ENCODE assay signal across 19 cellular contexts in genomic region chr4:8710946-8711345, GRCh38.
DNase-seq lines count a peak whose midpoint lies in the region; ATAC-seq and TF ChIP-seq lines count a peak whose summit lies in the region.
"Had no signal": no experiment of that assay in that cellular context is flagged by ENCODE, and none has a peak within 500 bp of the region (broad histone marks: within the 10 kb centered on the region; RNA-seq: fewer than 3 reads in every experiment).

No MANE protein-coding gene starts in this region.

- no peak overlapping the region for H2AFZ ChIP-seq in neuronal stem cell (ENCODE audit: low read length)
- H2AFZ ChIP-seq: GM23338 had no signal

- H3K36me3 ChIP-seq in neuronal stem cell (replicated peaks in 1 of 2; ENCODE audit: control insufficient read depth in 2 of 2, insufficient read depth in 2 of 2, low read length in 2 of 2), result no peaks in the 10 kb centered on the region

- no peak overlapping the region for H3K4me3 Mint-ChIP-seq in activated naive CD4-positive, alpha-beta T cell treated with anti-CD3 and anti-CD28 coated beads, Interleukin-2, amount 10 ng/mL, durations not matched to agents 7 days and 5 days
- no peak overlapping the region for H3K4me3 Mint-ChIP-seq in activated naive CD4-positive, alpha-beta T cell treated with anti-CD3 and anti-CD28 coated beads for 36 hours
- H3K4me3 Mint-ChIP-seq in activated B cell treated with CpG ODN at 0.5 μM for 24 hours (no peak overlapping the region), type B pancreatic cell (no peak overlapping the region), MCF 10A (ENCODE audit: unreplicated experiment) (no peak overlapping the region)
- H3K4me3 Mint-ChIP-seq: GM23338 had no signal

- no peak overlapping the region for H3K4me2 ChIP-seq in neuronal stem cell (ENCODE audit: insufficient read depth, low read length, poor library complexity, severe bottlenecking)
- H3K4me2 ChIP-seq: GM23338 had no signal

- ATAC-seq in activated B cell treated with CpG ODN at 0.5 μM for 24 hours (ENCODE audit: low read depth) (no peak), HG03571 (IDR thresholded peaks at IDR 0.05; ENCODE audit: unreplicated experiment) (no peak)
- ATAC-seq: GM23338 had no signal

- intact Hi-C loops in activated naive CD4-positive, alpha-beta T cell treated with anti-CD3 and anti-CD28 coated beads for 36 hours (cut with micrococcal nuclease), result no loop called here
- intact Hi-C loops in activated B cell treated with CpG ODN at 0.5 μM for 24 hours (cut with micrococcal nuclease) (no loop called here), MCF 10A (cut with micrococcal nuclease) (no loop called here)

- no peaks in the 10 kb centered on the region for H3K9me3 ChIP-seq in neuronal stem cell (replicated peaks in 1 of 2; ENCODE audit: control insufficient read depth in 2 of 2, insufficient read depth in 1 of 2, low read depth in 1 of 2, low read length in 2 of 2)

- no peak overlapping the region for H2BK12ac ChIP-seq in neuronal stem cell (ENCODE audit: low read length)

- peaks cover 21% of the 10 kb centered on the region for H3K9me3 Mint-ChIP-seq in activated naive CD4-positive, alpha-beta T cell treated with anti-CD3 and anti-CD28 coated beads, Interleukin-2, amount 10 ng/mL, durations not matched to agents 7 days and 5 days
- peaks cover 14% of the 10 kb centered on the region for H3K9me3 Mint-ChIP-seq in activated naive CD4-positive, alpha-beta T cell treated with anti-CD3 and anti-CD28 coated beads for 36 hours
- H3K9me3 Mint-ChIP-seq in activated B cell treated with CpG ODN at 0.5 μM for 24 hours (peaks cover 22% of the 10 kb centered on the region), type B pancreatic cell (peaks cover 14% of the 10 kb centered on the region), MCF 10A (ENCODE audit: unreplicated experiment) (peaks cover 16% of the 10 kb centered on the region)

- DNase-seq in activated naive CD4-positive, alpha-beta T cell treated with anti-CD3 and anti-CD28 coated beads, Interleukin-2, amount 10 ng/mL, durations not matched to agents 7 days and 5 days, result peak; percentile 3
- no peak for DNase-seq in activated naive CD4-positive, alpha-beta T cell treated with anti-CD3 and anti-CD28 coated beads for 36 hours
- peak; percentile 1 for DNase-seq in activated B cell treated with CpG ODN at 0.5 μM for 24 hours
- DNase-seq in neuronal stem cell (ENCODE audit: low spot score), result no peak
- DNase-seq in type B pancreatic cell (ENCODE audit: extremely low spot score, unreplicated experiment), result peak; percentile 58
- no peak for DNase-seq in MCF 10A (ENCODE audit: unreplicated experiment)
- no peak for DNase-seq in COLO829 (ENCODE audit: low spot score)
- DNase-seq: C1 segment of cervical spinal cord, COR-L47, KBM-7, NCI-H1436, NCI-H2029, NCI-H2171 treated with DMSO at 0.1 percent for 48 hours, NCI-H446 treated with DMSO at 0.1 percent for 48 hours, NCI-H748 treated with DMSO at 0.1 percent for 48 hours, OCI-M1, RPMI8226 had no signal

- no peak overlapping the region for H3K27ac ChIP-seq in neuronal stem cell (replicated peaks; ENCODE audit: low read length)

- H3K27me3 ChIP-seq in neuronal stem cell (ENCODE audit: control insufficient read depth in 3 of 3, insufficient read depth in 3 of 3, low read depth in 1 of 3, low read length in 3 of 3), result peaks cover 0 to 12% (median 0%) of the 10 kb centered on the region in 3 experiments

- H3K27ac Mint-ChIP-seq in activated naive CD4-positive, alpha-beta T cell treated with anti-CD3 and anti-CD28 coated beads, Interleukin-2, amount 10 ng/mL, durations not matched to agents 7 days and 5 days, result no peak overlapping the region
- H3K27ac Mint-ChIP-seq in activated naive CD4-positive, alpha-beta T cell treated with anti-CD3 and anti-CD28 coated beads for 36 hours, result no peak overlapping the region
- no peak overlapping the region for H3K27ac Mint-ChIP-seq in activated B cell treated with CpG ODN at 0.5 μM for 24 hours
- no peak overlapping the region for H3K27ac Mint-ChIP-seq in type B pancreatic cell
- no peak overlapping the region for H3K27ac Mint-ChIP-seq in MCF 10A (ENCODE audit: low read depth, unreplicated experiment)
- H3K27ac Mint-ChIP-seq: GM23338 had no signal

- H3K4ac ChIP-seq in neuronal stem cell (ENCODE audit: low read length), result no peak overlapping the region

- H3K18ac ChIP-seq in neuronal stem cell (ENCODE audit: low read length), result no peak overlapping the region

- CTCF ChIA-PET in activated naive CD4-positive, alpha-beta T cell treated with anti-CD3 and anti-CD28 coated beads, Interleukin-2, amount 10 ng/mL, durations not matched to agents 7 days and 5 days (lab: Charles Lee), result no interaction called here
- CTCF ChIA-PET in activated naive CD4-positive, alpha-beta T cell treated with anti-CD3 and anti-CD28 coated beads for 36 hours (lab: Charles Lee), result no interaction called here
- CTCF ChIA-PET in activated B cell treated with CpG ODN at 0.5 μM for 24 hours (lab: Charles Lee) (no interaction called here), MCF 10A (lab: Yijun Ruan, JAX) (no interaction called here)

- POLR2A ChIA-PET in activated B cell treated with CpG ODN at 0.5 μM for 24 hours (lab: Charles Lee), result no interaction called here
- POLR2A ChIA-PET in MCF 10A (lab: Yijun Ruan, JAX), result no interaction called here

- H2BK120ac ChIP-seq in neuronal stem cell (ENCODE audit: low read depth, low read length), result no peak overlapping the region

- no peak overlapping the region for H2BK5ac ChIP-seq in neuronal stem cell (ENCODE audit: low read length)

- H3K9ac ChIP-seq in neuronal stem cell (ENCODE audit: low read depth, low read length, poor library complexity), result no peak overlapping the region

- H3K27me3 Mint-ChIP-seq in activated naive CD4-positive, alpha-beta T cell treated with anti-CD3 and anti-CD28 coated beads, Interleukin-2, amount 10 ng/mL, durations not matched to agents 7 days and 5 days, result no peaks in the 10 kb centered on the region
- H3K27me3 Mint-ChIP-seq in activated naive CD4-positive, alpha-beta T cell treated with anti-CD3 and anti-CD28 coated beads for 36 hours (ENCODE audit: low read depth), result peaks cover 3% of the 10 kb centered on the region
- H3K27me3 Mint-ChIP-seq in activated B cell treated with CpG ODN at 0.5 μM for 24 hours, result no peaks in the 10 kb centered on the region
- H3K27me3 Mint-ChIP-seq in type B pancreatic cell, result peaks cover 29% of the 10 kb centered on the region
- H3K27me3 Mint-ChIP-seq in MCF 10A (ENCODE audit: insufficient read depth, unreplicated experiment), result no peaks in the 10 kb centered on the region

- H4K8ac ChIP-seq in neuronal stem cell (ENCODE audit: low read depth, low read length), result no peak overlapping the region

- peaks cover 0 to 5% of the 10 kb centered on the region in 2 donors for H3K4me1 ChIP-seq in neuronal stem cell (ENCODE audit: control insufficient read depth in 2 of 2, insufficient read depth in 1 of 2, low read depth in 1 of 2, low read length in 2 of 2)

- no peaks in the 10 kb centered on the region for H3K4me1 Mint-ChIP-seq in activated naive CD4-positive, alpha-beta T cell treated with anti-CD3 and anti-CD28 coated beads, Interleukin-2, amount 10 ng/mL, durations not matched to agents 7 days and 5 days
- no peaks in the 10 kb centered on the region for H3K4me1 Mint-ChIP-seq in activated naive CD4-positive, alpha-beta T cell treated with anti-CD3 and anti-CD28 coated beads for 36 hours (ENCODE audit: low read depth)
- H3K4me1 Mint-ChIP-seq in activated B cell treated with CpG ODN at 0.5 μM for 24 hours (no peaks in the 10 kb centered on the region), type B pancreatic cell (ENCODE audit: unreplicated experiment) (peaks cover 11% of the 10 kb centered on the region), MCF 10A (ENCODE audit: insufficient read depth, unreplicated experiment) (no peaks in the 10 kb centered on the region)

- no peak overlapping the region for H3K23ac ChIP-seq in neuronal stem cell (ENCODE audit: low read depth, low read length, poor library complexity)

- BruUV-seq in MCF 10A (replicated peaks; lab: Mats Ljungman, UMichigan), result no TSS peak

- WGBS in neuronal stem cell (ENCODE audit: extremely low coverage in 2 of 2, insufficient read length in 2 of 2, insufficient replicate concordance in 1 of 2), 2 donors, result no CpG with 5 or more reads among the region's 8 CpGs

- peak overlapping the region; percentile 24 for H2AK5ac ChIP-seq in neuronal stem cell (ENCODE audit: low read depth, low read length)

- H3K4me3 ChIP-seq in neuronal stem cell (ENCODE audit: low read length in 2 of 2), result no peak overlapping the region
- H3K4me3 ChIP-seq: GM23338 had no signal

- no peaks in the 10 kb centered on the region for H3K36me3 Mint-ChIP-seq in activated naive CD4-positive, alpha-beta T cell treated with anti-CD3 and anti-CD28 coated beads, Interleukin-2, amount 10 ng/mL, durations not matched to agents 7 days and 5 days
- no peaks in the 10 kb centered on the region for H3K36me3 Mint-ChIP-seq in activated naive CD4-positive, alpha-beta T cell treated with anti-CD3 and anti-CD28 coated beads for 36 hours (ENCODE audit: low read depth)
- H3K36me3 Mint-ChIP-seq in activated B cell treated with CpG ODN at 0.5 μM for 24 hours (ENCODE audit: low read depth), result no peaks in the 10 kb centered on the region
- no peaks in the 10 kb centered on the region for H3K36me3 Mint-ChIP-seq in type B pancreatic cell
- H3K36me3 Mint-ChIP-seq in MCF 10A (ENCODE audit: insufficient read depth, unreplicated experiment), result no peaks in the 10 kb centered on the region

- no peak overlapping the region for H3K14ac ChIP-seq in neuronal stem cell (ENCODE audit: low read length)

- TF ChIP-seq CTCF in activated B cell treated with CpG ODN at 0.5 μM for 24 hours (IDR thresholded peaks at IDR 0.05) (no peak), type B pancreatic cell (conservative IDR thresholded peaks at IDR 0.05) (no peak), MCF 10A (IDR thresholded peaks at IDR 0.05; ENCODE audit: unreplicated experiment) (no peak)

- H4K91ac ChIP-seq in neuronal stem cell (ENCODE audit: low read depth, low read length, poor library complexity), result no peak overlapping the region

- no peak overlapping the region for H2BK15ac ChIP-seq in neuronal stem cell (ENCODE audit: low read length)

- no peaks in the 10 kb centered on the region for H3K79me1 ChIP-seq in neuronal stem cell (ENCODE audit: low read depth, low read length)

Comparison
In these comparisons a context has a peak if more than half of its experiments do, and no peak if none do; other contexts are left out.
1. DNase-seq: peak in activated naive CD4-positive, alpha-beta T cell treated with anti-CD3 and anti-CD28 coated beads, Interleukin-2, amount 10 ng/mL, durations not matched to agents 7 days and 5 days (single experiment), activated B cell treated with CpG ODN at 0.5 μM for 24 hours (single experiment) and type B pancreatic cell (single experiment); none in activated naive CD4-positive, alpha-beta T cell treated with anti-CD3 and anti-CD28 coated beads for 36 hours (single experiment), neuronal stem cell (single experiment), MCF 10A (single experiment) and COLO829 (single experiment).